Comparison of ENCODE assay signal across 1 cellular context in genomic region chr22:23786261-23786710, GRCh38.
TF ChIP-seq lines count a peak whose summit lies in the region.

No MANE protein-coding gene starts in this region.

TF ChIP-seq in SK-N-SH, 30 proteins besides CTCF, POLR2A, EP300 and RAD21 (continued from another document):
- TF ChIP-seq REST (IDR thresholded peaks at IDR 0.05; ENCODE audit: low read depth, low read length) (no peak), RFX5 (IDR thresholded peaks at IDR 0.05; ENCODE audit: low read length) (no peak), YY1 (IDR thresholded peaks at IDR 0.05; ENCODE audit: low read depth) (no peak), RCOR1 (IDR thresholded peaks at IDR 0.05; ENCODE audit: low read length) (no peak), POLR2AphosphoS5 (IDR thresholded peaks at IDR 0.05; ENCODE audit: low read depth, low read length) (no peak), MXI1 (IDR thresholded peaks at IDR 0.05; ENCODE audit: low read depth, low read length) (no peak), CHD2 (IDR thresholded peaks at IDR 0.05; ENCODE audit: low read length, partially characterized antibody) (no peak), IRF3 (IDR thresholded peaks at IDR 0.05; ENCODE audit: low read depth, low read length) (no peak), TAF1 (IDR thresholded peaks at IDR 0.05; ENCODE audit: borderline replicate concordance, low read depth, low read length) (no peak), NFIC (IDR thresholded peaks at IDR 0.05; ENCODE audit: borderline replicate concordance) (no peak), FOSL2 (IDR thresholded peaks at IDR 0.05; ENCODE audit: borderline replicate concordance, low read depth) (no peak), USF2 (IDR thresholded peaks at IDR 0.05; ENCODE audit: borderline replicate concordance, low read depth, low read length) (no peak)
TF ChIP-seq in SK-N-SH: peak in this region for 0.
